ENCODE assay signal across 19 cellular contexts in the genomic region with DNA sequence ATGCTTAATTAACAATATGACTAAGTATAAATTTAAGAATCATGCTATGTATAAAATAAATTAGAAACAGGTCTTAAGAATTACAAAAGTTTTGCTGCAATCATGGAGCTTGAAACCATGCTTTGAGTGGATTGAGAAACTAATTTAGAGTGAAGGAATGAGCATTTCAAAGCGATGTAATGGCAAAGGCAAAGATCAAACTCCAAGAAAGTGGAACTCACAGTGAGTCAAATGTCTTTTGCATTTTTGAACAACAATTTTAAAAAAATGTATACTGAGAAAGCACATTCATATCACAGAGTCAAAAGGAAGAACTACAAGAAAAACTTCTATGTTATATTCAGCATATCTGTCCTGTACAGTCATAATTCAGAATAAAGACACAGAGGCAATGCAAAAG. TPM values are rescaled to one million over a fixed set of nuclear protein-coding genes. Genes with fewer than 3 reads are reported as not detected.
DNase-seq lines count a peak whose midpoint lies in the region; ATAC-seq and TF ChIP-seq lines count a peak whose summit lies in the region.
"Had no signal": no experiment of that assay in that cellular context is flagged by ENCODE, and none has a peak within 500 bp of the region (broad histone marks: within the 10 kb centered on the region; RNA-seq: fewer than 3 reads in every experiment).

No MANE protein-coding gene starts in this region.

- peaks cover 80 to 100% (median 98%) of the 10 kb centered on the region in 10 experiments for H3K4me1 ChIP-seq in BLaER1 treated with 17β-estradiol and CSF1 and Interleukin-3, amounts not matched to agents 10 nM and 100 nM
- no peaks in the 10 kb centered on the region for H3K4me1 ChIP-seq in BE2C

- H3K4me3 ChIP-seq in BLaER1 treated with 17β-estradiol and CSF1 and Interleukin-3, amounts not matched to agents 10 nM and 100 nM: no peak overlapping the region
- H3K4me3 ChIP-seq in BE2C (ENCODE audit: low read depth, low read length): no peak overlapping the region

- H3K27me3 Mint-ChIP-seq in activated CD4-positive, alpha-beta memory T cell treated with anti-CD3 and anti-CD28 coated beads for 36 hours: no peaks in the 10 kb centered on the region

- peaks cover 0 to 1% (median 0%) of the 10 kb centered on the region in 11 experiments; a peak in 3 of 22 replicates for H3K27me3 ChIP-seq in BLaER1 treated with 17β-estradiol and CSF1 and Interleukin-3, amounts not matched to agents 10 nM and 100 nM
- peaks cover 19% of the 10 kb centered on the region for H3K27me3 ChIP-seq in BE2C

- H4K20me1 ChIP-seq in BLaER1 treated with 17β-estradiol and CSF1 and Interleukin-3, amounts not matched to agents 10 nM and 100 nM: no peaks in the 10 kb centered on the region

- H3K9me3 Mint-ChIP-seq in activated CD4-positive, alpha-beta memory T cell treated with anti-CD3 and anti-CD28 coated beads for 36 hours: no peaks in the 10 kb centered on the region

- H3K4me1 Mint-ChIP-seq in activated CD4-positive, alpha-beta memory T cell treated with anti-CD3 and anti-CD28 coated beads for 36 hours (ENCODE audit: low read depth): peaks cover 75% of the 10 kb centered on the region

- H3K27ac ChIP-seq in BLaER1 treated with 17β-estradiol and CSF1 and Interleukin-3, amounts not matched to agents 10 nM and 100 nM: peak overlapping the region in 2 of 11 experiments; percentile 7 to 43; a peak in 3 of 22 replicates
- H3K27ac ChIP-seq: neutrophil had no signal

- no peaks in the 10 kb centered on the region for H3K9me3 ChIP-seq in BLaER1 treated with 17β-estradiol and CSF1 and Interleukin-3, amounts not matched to agents 10 nM and 100 nM (replicated peaks in 1 of 11)
- no peaks in the 10 kb centered on the region for H3K9me3 ChIP-seq in BE2C
- H3K9me3 ChIP-seq: neutrophil had no signal

- H3K4me2 ChIP-seq in BLaER1 treated with 17β-estradiol and CSF1 and Interleukin-3, amounts not matched to agents 10 nM and 100 nM: peak overlapping the region; percentile 0 to 98 (median 91); a peak in 17 of 22 replicates

- peak overlapping the region; percentile 97 for H3K27ac Mint-ChIP-seq in activated CD4-positive, alpha-beta memory T cell treated with anti-CD3 and anti-CD28 coated beads for 36 hours

- ATAC-seq in activated CD4-positive, CD25-positive, alpha-beta regulatory T cell treated with anti-CD3 and anti-CD28 coated beads, Interleukin-2, amount 50 U/mL, for 24 hours: peak; percentile 8 to 10
- ATAC-seq in HG02610 (IDR thresholded peaks at IDR 0.05; ENCODE audit: unreplicated experiment): no peak
- ATAC-seq: HCT116, SK-N-SH treated with all-trans-retinoic acid at 6 μM for 48 hours had no signal

- no peak for TF ChIP-seq CTCF in BE2C (IDR thresholded peaks at IDR 0.05; ENCODE audit: low read depth, low read length)

- no peak overlapping the region; a peak in 1 of 22 replicates for H3K9ac ChIP-seq in BLaER1 treated with 17β-estradiol and CSF1 and Interleukin-3, amounts not matched to agents 10 nM and 100 nM

- POLR2A ChIA-PET in activated CD4-positive, alpha-beta memory T cell treated with anti-CD3 and anti-CD28 coated beads for 36 hours (lab: Charles Lee): interaction anchor here (2.7 to 7.7 kb wide), 2 partner anchors 14 to 17 kb away, joined by 14 to 139 read pairs; no protein-coding TSS in a partner anchor

- H3K36me3 Mint-ChIP-seq in activated CD4-positive, alpha-beta memory T cell treated with anti-CD3 and anti-CD28 coated beads for 36 hours: peaks cover 9% of the 10 kb centered on the region

- no peaks in the 10 kb centered on the region for H3K36me3 ChIP-seq in BLaER1 treated with 17β-estradiol and CSF1 and Interleukin-3, amounts not matched to agents 10 nM and 100 nM
- no peaks in the 10 kb centered on the region for H3K36me3 ChIP-seq in BE2C
- H3K36me3 ChIP-seq: neutrophil had no signal

- H3K4me3 Mint-ChIP-seq in activated CD4-positive, alpha-beta memory T cell treated with anti-CD3 and anti-CD28 coated beads for 36 hours: peak overlapping the region; percentile 74

- DNase-seq in activated CD4-positive, CD25-positive, alpha-beta regulatory T cell (lab: John Stamatoyannopoulos, UW): no peak
- no peak for DNase-seq in activated CD4-positive, alpha-beta memory T cell treated with anti-CD3 and anti-CD28 coated beads for 36 hours
- DNase-seq in fibroblast of gingiva (ENCODE audit: low read depth) (peak; percentile 39), BE2C (no peak), DMS 273 (lab: John Stamatoyannopoulos, UW; ENCODE audit: unreplicated experiment) (no peak)
- DNase-seq: amniotic stem cell; caudate nucleus; effector CD4-positive, alpha-beta T cell; Kasumi-1; NCI-H1417; NCI-H2171 treated with DMSO at 0.1 percent for 48 hours; NCI-H774 had no signal

- intact Hi-C loops in activated CD4-positive, alpha-beta memory T cell treated with anti-CD3 and anti-CD28 coated beads for 36 hours (cut with micrococcal nuclease): loop anchor here (5.0 to 10.0 kb wide), 3 partner anchors 66 to 776 kb away; a partner anchor contains a TSS

- CTCF ChIA-PET in activated CD4-positive, alpha-beta memory T cell treated with anti-CD3 and anti-CD28 coated beads for 36 hours (lab: Charles Lee): interaction anchor here (1.5 to 6.4 kb wide), 7 partner anchors 11 to 132 kb away, joined by 3 to 60 read pairs (median 15); no protein-coding TSS in a partner anchor

RNA-seq across cellular contexts. Expression of a gene that starts 6.6 kb away (rescaled TPM):
- total RNA-seq in activated CD4-positive, alpha-beta memory T cell treated with anti-CD3 and anti-CD28 coated beads for 36 hours: 10 to 100 TPM; 20.0 to 22.7 TPM
- polyA plus RNA-seq in BE2C (2012; ENCODE audit: insufficient read depth, insufficient read length, low read depth): 0.08 TPM
- total RNA-seq: RPMI7951 had no signal
